In genomic region chr2:18073601-18074000, GRCh38 we compare ENCODE assay signal across 9 cellular contexts.
"Had no signal": no experiment of that assay in that cellular context is flagged by ENCODE, and none has a peak within 500 bp of the region (broad histone marks: within the 10 kb centered on the region; RNA-seq: fewer than 3 reads in every experiment).

No MANE protein-coding gene starts in this region.

- ATAC-seq: GM23338, HCT116 had no signal

- H3K4me1 Mint-ChIP-seq: GM23338, H9 had no signal

- DNase-seq: GM23248, GOT3, H7, H9, HCEC 1CT, HFFc6 had no signal

- H3K4me3 ChIP-seq: GM23248, GM23338, HAP-1 had no signal

- H3K9me3 Mint-ChIP-seq: GM23338, H9, HFFc6 had no signal

- H3K27ac ChIP-seq: GM23248 had no signal

- H3K4me2 ChIP-seq: GM23338 had no signal

- H2AFZ ChIP-seq: GM23248, GM23338 had no signal

- H3K36me3 ChIP-seq: HAP-1 had no signal

- H3K4me3 Mint-ChIP-seq: GM23338, H9, HFFc6 had no signal

- H3K9ac ChIP-seq: GM23248 had no signal

- H3K9me3 ChIP-seq: HAP-1 had no signal

- H3K27ac Mint-ChIP-seq: GM23338, HFFc6 had no signal
